ENCODE assay signal across 17 cellular contexts in the genomic region with DNA sequence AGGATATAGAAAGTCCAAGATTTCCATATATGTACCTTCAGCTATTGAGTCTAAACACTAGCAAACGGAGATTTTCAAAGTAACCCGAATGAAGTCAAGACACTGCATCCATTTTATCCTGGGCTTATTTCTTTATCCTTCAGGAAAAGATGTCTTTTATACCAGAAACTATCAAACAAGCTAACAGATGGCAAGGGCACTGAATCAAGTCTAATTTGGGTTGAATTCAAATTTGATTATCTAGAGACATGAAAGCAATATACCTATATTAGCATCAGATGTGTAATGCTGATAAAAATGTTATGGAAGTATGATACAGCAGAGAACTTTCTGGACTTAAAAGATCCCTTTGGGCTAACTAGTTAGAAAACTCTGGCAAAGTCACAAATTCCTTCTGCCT.
DNase-seq lines count a peak whose midpoint lies in the region.
"Had no signal": no experiment of that assay in that cellular context is flagged by ENCODE, and none has a peak within 500 bp of the region (broad histone marks: within the 10 kb centered on the region; RNA-seq: fewer than 3 reads in every experiment).

No MANE protein-coding gene starts in this region.

- in situ Hi-C loops in G401 (cut with HindIII; ENCODE audit: low sequenced_read_pairs), result no loop called here

- peak; percentile 54 for DNase-seq in NCI-H2171 treated with DMSO at 0.1 percent for 48 hours (lab: John Stamatoyannopoulos, UW)
- DNase-seq in NCI-H2171 (lab: John Stamatoyannopoulos, UW), result no peak
- peak; percentile 64 for DNase-seq in G401 (ENCODE audit: low spot score)
- peak; percentile 59 for DNase-seq in cerebellar cortex (ENCODE audit: low spot score)
- DNase-seq in HT-29 (ENCODE audit: low spot score), result no peak
- DNase-seq in activated T-cell treated with anti-CD3 and anti-CD28 coated beads, Interleukin-2, amount 50 U/mL, for 1 hour, result no peak
- DNase-seq: 8988T; ACHN; AML-193; BE2C; CD4-positive, alpha-beta T cell; CD8-positive, alpha-beta memory T cell; DMS 273 treated with DMSO at 0.1 percent for 48 hours; DMS79; EL; GF-D8; H9 had no signal

Comparison
In these comparisons a context has a peak if more than half of its experiments do, and no peak if none do; other contexts are left out.
1. DNase-seq: peak in NCI-H2171 treated with DMSO at 0.1 percent for 48 hours (single experiment), G401 (single experiment) and cerebellar cortex (single experiment); none in NCI-H2171 (single experiment), HT-29 (single experiment) and activated T-cell treated with anti-CD3 and anti-CD28 coated beads, Interleukin-2, amount 50 U/mL, for 1 hour (single experiment).